ENCODE assay signal across 8 cellular contexts in the genomic region with DNA sequence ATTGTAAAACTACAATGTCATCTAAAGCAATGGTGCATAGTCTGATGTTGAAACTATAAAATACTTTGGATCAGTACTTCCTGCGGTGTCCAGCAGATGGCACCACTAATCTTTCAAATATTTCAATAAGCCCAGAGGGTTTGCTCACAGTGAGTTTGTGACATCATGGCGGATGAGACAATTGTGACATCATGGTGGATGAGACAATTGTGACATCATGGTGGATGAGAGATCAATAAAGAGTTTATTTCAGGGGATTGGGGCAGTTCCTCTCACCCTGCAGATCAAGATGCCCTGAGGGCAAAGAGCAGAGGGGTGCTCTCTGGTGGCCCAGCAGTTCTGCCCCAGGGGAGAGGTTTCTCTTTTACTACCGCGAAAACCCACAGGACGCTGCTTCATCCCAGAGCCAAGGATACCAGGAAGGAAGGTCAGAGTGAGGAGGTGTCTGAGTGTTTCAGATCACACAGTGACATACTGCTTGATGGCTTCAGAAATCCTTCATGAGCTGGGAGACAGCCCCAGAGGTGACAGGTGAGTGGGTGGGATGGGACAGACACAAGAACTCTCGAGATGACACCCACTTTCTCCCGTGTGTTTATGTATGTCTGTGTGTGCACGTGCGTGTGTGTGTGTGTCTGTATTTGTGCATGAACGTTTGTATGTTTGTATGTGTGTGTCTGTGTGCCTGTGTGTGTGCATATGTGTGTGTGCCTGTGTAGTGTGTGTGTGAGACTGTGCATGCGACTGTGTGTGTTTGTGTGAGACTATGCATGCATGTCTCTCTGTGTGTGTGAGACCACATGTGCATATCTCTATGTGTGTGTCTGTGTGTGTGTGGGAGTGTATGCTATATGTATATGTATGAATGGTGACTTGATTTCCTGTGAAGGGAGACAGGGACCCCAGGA. TPM values are rescaled to one million over a fixed set of nuclear protein-coding genes. Genes with fewer than 3 reads are reported as not detected.
A peak's percentile ranks its signal among the peaks of the same experiment; 100 is the strongest.
DNase-seq lines count a peak whose midpoint lies in the region; ATAC-seq and TF ChIP-seq lines count a peak whose summit lies in the region.

No MANE protein-coding gene starts in this region.

- 27 to 44% (median 34%) methylated on average over 11 of the region's 11 CpGs for WGBS in adrenal gland, 4 donors

- H2AFZ ChIP-seq in MM.1S (ENCODE audit: low read length): no peak overlapping the region

- H3K4me3 ChIP-seq in MM.1S (ENCODE audit: low read length): no peak overlapping the region
- no peak overlapping the region for H3K4me3 ChIP-seq in adrenal gland

- 0 out of 2 replicates have a peak, but pooled peaks cover 6% of the 10 kb centered on the region for H3K4me1 ChIP-seq in MM.1S (ENCODE audit: low read length)
- peaks cover 0 to 11% of the 10 kb centered on the region in 2 donors for H3K4me1 ChIP-seq in adrenal gland (replicated peaks in 1 of 2)

- H3K9me3 ChIP-seq in MM.1S (replicated peaks; ENCODE audit: insufficient read depth, low read length) (no peaks in the 10 kb centered on the region), adrenal gland (replicated peaks in 1 of 3) (no peaks in the 10 kb centered on the region)

- DNase-seq in EH (ENCODE audit: low read depth) (peak; percentile 75), MM.1S (peak; percentile 48), T follicular helper cell (ENCODE audit: low read depth) (peak; percentile 63), adrenal gland (peak in 6 of 7 donors; percentile 56 to 90 (median 75)), left cardiac atrium (peak; percentile 54), retina (peak; percentile 68)

- H3K9ac ChIP-seq in MM.1S (ENCODE audit: low read length): no peak overlapping the region

- no peaks in the 10 kb centered on the region for H4K20me1 ChIP-seq in MM.1S (ENCODE audit: insufficient read depth, low read length)

- no peaks in the 10 kb centered on the region for H3K79me2 ChIP-seq in MM.1S (ENCODE audit: low read length)

- TF ChIP-seq POLR2A in adrenal gland (IDR thresholded peaks at IDR 0.05): no peak

- no peaks in the 10 kb centered on the region for H3F3A ChIP-seq in MM.1S (ENCODE audit: insufficient read depth, low read length)

- no peaks in the 10 kb centered on the region for H3K9me2 ChIP-seq in MM.1S (replicated peaks; ENCODE audit: insufficient read depth, low read length)

- no peaks in the 10 kb centered on the region for H3K36me3 ChIP-seq in MM.1S (replicated peaks; ENCODE audit: insufficient read depth, low read length)
- no peaks in the 10 kb centered on the region for H3K36me3 ChIP-seq in adrenal gland (replicated peaks in 1 of 2)

- ATAC-seq in left cardiac atrium (peak; percentile 63 to 69), GM19035 (IDR thresholded peaks at IDR 0.05; ENCODE audit: unreplicated experiment) (no peak), HG03045 (IDR thresholded peaks at IDR 0.05; ENCODE audit: unreplicated experiment) (no peak)

- no peak overlapping the region for H3K4me2 ChIP-seq in MM.1S (ENCODE audit: low read depth, low read length)

- intact Hi-C loops in adrenal gland (cut with DNase I) (loop anchor here (2.0 to 5.0 kb wide), 2 partner anchors 82 to 83 kb away; no protein-coding TSS in a partner anchor), left cardiac atrium (cut with DNase I) (loop anchor here (1.0 to 5.0 kb wide), 2 partner anchors 82 to 83 kb away; no protein-coding TSS in a partner anchor)

- H3K27me3 ChIP-seq in MM.1S (replicated peaks; ENCODE audit: insufficient read depth, low read length) (peaks cover 76% of the 10 kb centered on the region), adrenal gland (peaks cover 79% of the 10 kb centered on the region)

- H3K27ac ChIP-seq in MM.1S (ENCODE audit: low read length) (no peak overlapping the region), adrenal gland (no peak overlapping the region)

- TF ChIP-seq CTCF in MM.1S (IDR thresholded peaks at IDR 0.05; ENCODE audit: low read length) (peak; percentile 58), adrenal gland (IDR thresholded peaks at IDR 0.05) (peak; percentile 58 to 90 (median 88))

RNA-seq across cellular contexts. Expression of gene ULBP2, which starts 7.3 kb away (rescaled TPM):
- total RNA-seq in adrenal gland: 1 to 10 TPM in 1 of 8 donors, under 1 TPM in 5, not detected in 2; 0.35 to 1.8 (median 0.56) TPM
- polyA plus RNA-seq in adrenal gland: 1 to 10 TPM in 1 of 3 donors, under 1 TPM in 2; 0.16 to 1.7 (median 0.30) TPM
- 1 to 10 TPM in 1 of 2 donors, under 1 TPM in 1; 0.71 to 1.1 TPM for total RNA-seq in left cardiac atrium

RNA-seq across cellular contexts. Expression of gene RAET1G, which starts 11.6 kb away (rescaled TPM):
- 10 to 100 TPM in 5 of 8 donors, 1 to 10 TPM in 3; 7.3 to 29.8 (median 12.7) TPM for total RNA-seq in adrenal gland
- 10 to 100 TPM in 2 of 3 donors, 1 to 10 TPM in 1; 3.1 to 40.7 (median 11.5) TPM for polyA plus RNA-seq in adrenal gland
- total RNA-seq in left cardiac atrium: 1 to 10 TPM in 1 of 2 donors, under 1 TPM in 1; 0.55 to 1.1 TPM

RNA-seq across cellular contexts. Expression of gene ULBP1, which starts 29.2 kb away (rescaled TPM):
- under 1 TPM in 5 of 8 donors, not detected in 3; 0.14 to 0.68 (median 0.29) TPM for total RNA-seq in adrenal gland
- under 1 TPM in 2 of 3 donors, not detected in 1; 0.03 to 0.88 TPM for polyA plus RNA-seq in adrenal gland
- total RNA-seq in left cardiac atrium: under 1 TPM; 0.08 to 0.12 TPM

RNA-seq across cellular contexts. Expression of gene RAET1E, which starts 36.6 kb away (rescaled TPM):
- 1 to 10 TPM in 5 of 8 donors, under 1 TPM in 2, not detected in 1; 0.87 to 9.2 (median 1.1) TPM for total RNA-seq in adrenal gland
- polyA plus RNA-seq in adrenal gland: 1 to 10 TPM in 1 of 3 donors, under 1 TPM in 2; 0.30 to 2.8 (median 0.32) TPM
- total RNA-seq in left cardiac atrium: 1 to 10 TPM in 1 of 2 donors, under 1 TPM in 1; 0.89 to 1.2 TPM

Comparison
In these comparisons a context has a peak if more than half of its experiments do, and no peak if none do; other contexts are left out.
1. ATAC-seq: peak in left cardiac atrium (2 of 2); none in GM19035 (single experiment) and HG03045 (single experiment).
2. Peak in every context shown above with its lines, with median percentiles within 50 percentile points of each other: DNase-seq.